9 cellular contexts compared by ENCODE assay signal in the genomic region with DNA sequence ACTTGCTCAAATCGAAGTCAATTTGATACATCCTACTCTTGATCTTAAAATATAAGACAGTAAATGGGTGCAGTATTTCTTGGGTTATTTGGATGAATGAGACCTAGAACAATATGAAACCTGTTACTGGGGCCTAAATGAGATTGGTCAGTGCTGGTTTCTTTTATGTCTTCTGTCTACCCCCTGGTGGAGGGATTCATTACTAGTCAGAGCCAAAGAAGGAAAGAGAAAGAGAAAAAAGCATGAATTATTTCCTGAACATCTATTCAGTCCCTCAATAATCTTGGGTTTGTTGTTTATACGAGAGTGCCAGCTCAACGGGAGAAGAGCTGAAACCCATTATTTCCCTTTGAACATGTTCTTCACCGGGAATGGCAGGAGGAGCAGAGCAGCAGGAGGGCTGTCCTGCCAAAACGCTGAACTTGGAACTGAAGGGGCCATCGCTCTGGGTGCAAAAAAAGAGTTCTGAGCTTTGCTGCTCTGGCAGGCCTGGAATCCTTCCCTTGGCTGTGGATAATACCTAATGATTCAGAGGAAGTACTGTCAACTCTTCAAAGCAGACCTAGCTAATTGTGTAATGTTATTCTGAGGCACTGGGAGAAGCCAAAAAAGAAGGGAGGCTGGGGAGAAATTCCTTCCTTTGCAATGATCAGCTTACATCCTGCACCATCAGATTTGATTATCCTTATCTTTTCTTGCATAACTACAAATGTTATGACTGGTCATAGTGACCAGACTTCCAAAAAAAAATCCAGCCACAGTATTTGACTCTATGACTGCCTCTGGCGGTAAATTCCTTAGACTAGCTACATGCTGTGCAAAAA.
DNase-seq lines count a peak whose midpoint lies in the region; ATAC-seq, FAIRE-seq and TF ChIP-seq lines count a peak whose summit lies in the region.
"Had no signal": no experiment of that assay in that cellular context is flagged by ENCODE, and none has a peak within 500 bp of the region (broad histone marks: within the 10 kb centered on the region; RNA-seq: fewer than 3 reads in every experiment).

No MANE protein-coding gene starts in this region.

- TF ChIP-seq RAD21 in A549 (conservative IDR thresholded peaks at IDR 0.05 in 1 of 2, IDR thresholded peaks at IDR 0.05 in 1 of 2): peak; percentile 75 to 77

- intact Hi-C loops in thyroid gland (cut with DNase I): no loop called here

- DNase-seq in A549 (ENCODE audit: low read depth in 1 of 2, low spot score in 1 of 2) (peak; percentile 44 to 54), OCI-M1 (lab: John Stamatoyannopoulos, UW) (peak; percentile 86), neural progenitor cell (ENCODE audit: low spot score) (peak; percentile 33), COLO668 (lab: John Stamatoyannopoulos, UW; ENCODE audit: unreplicated experiment) (no peak), thyroid gland (no peak)

- no peak for FAIRE-seq in A549 (lab: Jason Lieb, UNC)
- FAIRE-seq: endometrium had no signal

- WGBS in A549 (ENCODE audit: missing lambda C conversion rate): 37% methylated on average over 7 of the region's 7 CpGs
- 47 to 60% methylated on average over 7 of the region's 7 CpGs for WGBS in thyroid gland, 2 donors

- H4K20me1 ChIP-seq in neural progenitor cell (ENCODE audit: low read depth): no peaks in the 10 kb centered on the region

- H3K27me3 Mint-ChIP-seq in neural progenitor cell (ENCODE audit: insufficient read depth, low read depth): peaks cover 4% of the 10 kb centered on the region

- H3K27me3 ChIP-seq in neural progenitor cell (no peaks in the 10 kb centered on the region), thyroid gland (no peaks in the 10 kb centered on the region)

- TF ChIP-seq POLR2A in A549 (IDR thresholded peaks at IDR 0.05; ENCODE audit: low read length) (no peak), thyroid gland (IDR thresholded peaks at IDR 0.05) (no peak)

- H3K9me3 ChIP-seq in A549 (no peaks in the 10 kb centered on the region), neural progenitor cell (ENCODE audit: low read depth) (no peaks in the 10 kb centered on the region), thyroid gland (no peaks in the 10 kb centered on the region)

- H3K36me3 ChIP-seq in neural progenitor cell: no peaks in the 10 kb centered on the region
- no peaks in the 10 kb centered on the region for H3K36me3 ChIP-seq in thyroid gland

- H3K4me2 ChIP-seq in A549 (peak overlapping the region; percentile 29; the same call in 1 of the 3 replicates), neural progenitor cell (no peak overlapping the region)

- TF ChIP-seq CTCF in A549 (IDR thresholded peaks at IDR 0.05) (peak; percentile 63), neural progenitor cell (IDR thresholded peaks at IDR 0.05) (peak; percentile 52), thyroid gland (IDR thresholded peaks at IDR 0.05) (peak in 2 of 6 experiments; percentile 32 to 34)

- CTCF ChIA-PET in A549 (lab: Yijun Ruan, JAX): interaction anchor here (0.7 to 4.4 kb wide), 11 partner anchors 11 to 308 kb away, joined by 3 to 59 read pairs (median 3); a partner anchor contains a TSS

- H3K4me3 Mint-ChIP-seq in neural progenitor cell: no peak overlapping the region

- H3K4me1 ChIP-seq in A549 (peaks cover 15% of the 10 kb centered on the region), neural progenitor cell (no peaks in the 10 kb centered on the region), thyroid gland (no peaks in the 10 kb centered on the region)

- H3K4me1 Mint-ChIP-seq in neural progenitor cell: peaks cover 20% of the 10 kb centered on the region

- no peaks in the 10 kb centered on the region for H3K79me2 ChIP-seq in neural progenitor cell (ENCODE audit: low read depth)

- ATAC-seq in A549 (peak; percentile 81 to 86), GM18517 (IDR thresholded peaks at IDR 0.05; ENCODE audit: unreplicated experiment) (peak; percentile 86), HG03064 (IDR thresholded peaks at IDR 0.05; ENCODE audit: low read depth, unreplicated experiment) (peak; percentile 79), esophagus mucosa (peak; percentile 67)

- H3K4me3 ChIP-seq in A549 (no peak overlapping the region), neural progenitor cell (no peak overlapping the region), thyroid gland (replicated peaks in 1 of 3) (no peak overlapping the region)

- H3K27ac Mint-ChIP-seq in neural progenitor cell: no peak overlapping the region

- H2AFZ ChIP-seq in neural progenitor cell (replicated peaks): no peak overlapping the region

- no peaks in the 10 kb centered on the region for H3F3A ChIP-seq in neural progenitor cell (ENCODE audit: low read depth)

- POLR2A ChIA-PET in A549 (lab: Yijun Ruan, JAX): interaction anchor here (0.9 to 1.3 kb wide), 3 partner anchors 18 to 267 kb away, joined by 3 to 4 read pairs (median 3); a partner anchor contains a TSS

- peaks cover 7% of the 10 kb centered on the region for H3K36me3 Mint-ChIP-seq in neural progenitor cell

- H3K27ac ChIP-seq in A549 (peak overlapping the region; percentile 54 to 55; a peak in 5 of 6 replicates), neural progenitor cell (no peak overlapping the region), thyroid gland (no peak overlapping the region)

- H3K9me3 Mint-ChIP-seq in neural progenitor cell: peaks cover 10% of the 10 kb centered on the region

- TF ChIP-seq EP300 in A549 (IDR thresholded peaks at IDR 0.05): no peak

- no peak overlapping the region for H3K9ac ChIP-seq in neural progenitor cell

TF ChIP-seq in A549, 52 proteins besides CTCF, POLR2A, EP300 and RAD21:
- TF ChIP-seq, protein P1, sequence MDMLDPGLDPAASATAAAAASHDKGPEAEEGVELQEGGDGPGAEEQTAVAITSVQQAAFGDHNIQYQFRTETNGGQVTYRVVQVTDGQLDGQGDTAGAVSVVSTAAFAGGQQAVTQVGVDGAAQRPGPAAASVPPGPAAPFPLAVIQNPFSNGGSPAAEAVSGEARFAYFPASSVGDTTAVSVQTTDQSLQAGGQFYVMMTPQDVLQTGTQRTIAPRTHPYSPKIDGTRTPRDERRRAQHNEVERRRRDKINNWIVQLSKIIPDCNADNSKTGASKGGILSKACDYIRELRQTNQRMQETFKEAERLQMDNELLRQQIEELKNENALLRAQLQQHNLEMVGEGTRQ (IDR thresholded peaks at IDR 0.05): no peak
- TF ChIP-seq MYC (IDR thresholded peaks at IDR 0.05; ENCODE audit: borderline replicate concordance, low read length): no peak
- 0 out of 4 replicates have a peak, but pooled peaks of 1 of the 2 experiments have one; percentile 24 for TF ChIP-seq CEBPB (IDR thresholded peaks at IDR 0.05)
- peak; percentile 77 for TF ChIP-seq SMC3 (IDR thresholded peaks at IDR 0.05)
- peak; percentile 40; the same call in 1 of the 2 replicates for TF ChIP-seq JUNB (IDR thresholded peaks at IDR 0.05)
- TF ChIP-seq JUN (IDR thresholded peaks at IDR 0.05): no peak

Comparison
In these comparisons a context has a peak if more than half of its experiments do, and no peak if none do; other contexts are left out.
1. DNase-seq: peak in A549 (2 of 2), OCI-M1 (single experiment) and neural progenitor cell (single experiment); none in COLO668 (single experiment) and thyroid gland (0 of 2).
2. H3K27ac ChIP-seq: peak in A549 (2 of 2); none in neural progenitor cell (single experiment) and thyroid gland (0 of 3).
3. Peak in every context shown above with its lines, with median percentiles within 50 percentile points of each other: ATAC-seq.